In genomic region chr2:236380051-236380612, GRCh38 we compare ENCODE assay signal across 22 cellular contexts.
"Had no signal": no experiment of that assay in that cellular context is flagged by ENCODE, and none has a peak within 500 bp of the region (broad histone marks: within the 10 kb centered on the region; RNA-seq: fewer than 3 reads in every experiment).

No MANE protein-coding gene starts in this region.

- H3K4me3 Mint-ChIP-seq: naive thymus-derived CD4-positive, alpha-beta T cell; nephron; neural progenitor cell; stimulated activated memory B cell treated with anti-CD40 and anti-IgM and Interleukin-4, amounts not matched to agents 10 μg/mL and 1 μg/mL and 100 μg/mL, for 72 hours had no signal

- H3K27me3 ChIP-seq: gastrocnemius medialis, neural progenitor cell, right atrium auricular region, sigmoid colon, tibial nerve had no signal

- H3K4me2 ChIP-seq: neural progenitor cell had no signal

- H3K36me3 ChIP-seq: gastrocnemius medialis, neural progenitor cell, prostate gland, right atrium auricular region, sigmoid colon, thoracic aorta, tibial nerve had no signal

- H3K9ac ChIP-seq: neural progenitor cell had no signal

- H3K4me1 Mint-ChIP-seq: nephron; neural progenitor cell; stimulated activated memory B cell treated with anti-CD40 and anti-IgM and Interleukin-4, amounts not matched to agents 10 μg/mL and 1 μg/mL and 100 μg/mL, for 72 hours had no signal

- H2AFZ ChIP-seq: neural progenitor cell had no signal

- ATAC-seq: gastrocnemius medialis; left lobe of liver; naive thymus-derived CD4-positive, alpha-beta T cell; stimulated activated memory B cell treated with anti-CD40 and anti-IgM and Interleukin-4, amounts not matched to agents 10 μg/mL and 1 μg/mL and 100 μg/mL, for 72 hours; stimulated activated naive CD8-positive, alpha-beta T cell treated with anti-CD3 and anti-CD28 coated beads, Interleukin-15, Interleukin-2, amounts not matched to agents 100 U/mL and 50 U/mL, for 24 hours had no signal

- DNase-seq: cerebellar nuclear complex; cortex of kidney; effector CD4-positive, alpha-beta T cell; foreskin fibroblast; gastrocnemius medialis; kidney; mesenchymal stem cell; midbrain; naive thymus-derived CD4-positive, alpha-beta T cell; sigmoid colon; stimulated activated CD4-positive, alpha-beta T cell treated with anti-CD3 and anti-CD28 coated beads, Interleukin-2, amount 100 ng/mL, for 24 hours; stimulated activated CD4-positive, alpha-beta T cell treated with anti-CD3 and anti-CD28 coated beads, Interleukin-4, amount 100 ng/mL, for 4 hours; stimulated activated naive CD8-positive, alpha-beta T cell treated with anti-CD3 and anti-CD28 coated beads, Interleukin-15, Interleukin-2, amounts not matched to agents 100 U/mL and 50 U/mL, for 24 hours; substantia nigra had no signal

- H3K9me3 ChIP-seq: gastrocnemius medialis, prostate gland, thoracic aorta had no signal

- H3K4me1 ChIP-seq: gastrocnemius medialis, neural progenitor cell, prostate gland, right atrium auricular region, sigmoid colon, tibial nerve had no signal

- H3K4me3 ChIP-seq: gastrocnemius medialis, neural progenitor cell, prostate gland, right atrium auricular region, sigmoid colon, thoracic aorta, tibial nerve had no signal

- H3K36me3 Mint-ChIP-seq: naive thymus-derived CD4-positive, alpha-beta T cell; stimulated activated memory B cell treated with anti-CD40 and anti-IgM and Interleukin-4, amounts not matched to agents 10 μg/mL and 1 μg/mL and 100 μg/mL, for 72 hours had no signal

- H3K27ac Mint-ChIP-seq: naive thymus-derived CD4-positive, alpha-beta T cell; nephron; neural progenitor cell; stimulated activated memory B cell treated with anti-CD40 and anti-IgM and Interleukin-4, amounts not matched to agents 10 μg/mL and 1 μg/mL and 100 μg/mL, for 72 hours had no signal

- H3K27ac ChIP-seq: gastrocnemius medialis, neural progenitor cell, prostate gland, right atrium auricular region, sigmoid colon, thoracic aorta, tibial nerve had no signal
